1 cellular context compared by ENCODE assay signal in the genomic region with DNA sequence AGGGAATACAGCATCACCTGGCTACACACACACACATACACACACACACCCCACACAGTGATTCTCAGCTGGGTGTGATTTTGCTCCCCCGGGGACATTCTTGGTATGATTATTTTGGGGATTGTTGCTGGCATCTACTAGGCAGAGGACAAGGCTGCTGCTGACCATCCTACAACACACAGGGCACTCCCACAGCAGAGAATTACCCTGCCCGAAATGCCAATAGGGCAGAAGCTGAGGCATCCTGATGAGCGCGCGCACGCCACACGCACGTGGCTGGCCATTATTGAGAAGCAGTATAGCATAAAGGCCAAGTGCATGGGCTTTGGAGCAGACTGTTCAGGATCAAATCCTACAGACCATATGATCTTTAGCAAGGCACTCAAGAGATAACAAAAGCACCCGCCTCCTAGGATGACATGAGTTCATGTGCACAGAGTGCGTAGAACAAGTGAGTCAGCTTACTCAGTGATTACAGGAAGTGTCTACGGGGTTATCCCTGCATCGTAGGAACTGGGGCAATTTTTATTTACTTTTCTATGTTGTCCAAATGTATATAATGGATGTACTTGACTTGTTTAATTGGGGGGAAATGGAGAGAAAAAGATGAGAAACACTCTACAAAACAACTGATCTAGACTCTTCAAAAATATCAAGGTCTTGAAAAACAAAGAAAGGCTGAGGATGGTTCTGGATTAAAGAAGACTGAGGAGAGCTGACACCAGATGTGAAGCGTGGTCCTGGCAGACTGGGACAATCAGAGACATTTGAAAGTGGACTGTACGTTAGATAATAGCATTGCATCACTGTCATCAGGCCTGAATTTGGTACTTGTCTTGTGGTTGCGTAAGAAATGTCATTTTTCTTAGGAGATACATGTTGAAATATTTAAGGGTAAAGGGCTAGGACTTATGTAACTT.
A peak's percentile ranks its signal among the peaks of the same experiment; 100 is the strongest.
TF ChIP-seq lines count a peak whose summit lies in the region.

No MANE protein-coding gene starts in this region.

TF ChIP-seq in K562, 482 proteins besides CTCF, POLR2A, EP300 and RAD21 (continued from another document and continues in another):
- TF ChIP-seq, protein P1, sequence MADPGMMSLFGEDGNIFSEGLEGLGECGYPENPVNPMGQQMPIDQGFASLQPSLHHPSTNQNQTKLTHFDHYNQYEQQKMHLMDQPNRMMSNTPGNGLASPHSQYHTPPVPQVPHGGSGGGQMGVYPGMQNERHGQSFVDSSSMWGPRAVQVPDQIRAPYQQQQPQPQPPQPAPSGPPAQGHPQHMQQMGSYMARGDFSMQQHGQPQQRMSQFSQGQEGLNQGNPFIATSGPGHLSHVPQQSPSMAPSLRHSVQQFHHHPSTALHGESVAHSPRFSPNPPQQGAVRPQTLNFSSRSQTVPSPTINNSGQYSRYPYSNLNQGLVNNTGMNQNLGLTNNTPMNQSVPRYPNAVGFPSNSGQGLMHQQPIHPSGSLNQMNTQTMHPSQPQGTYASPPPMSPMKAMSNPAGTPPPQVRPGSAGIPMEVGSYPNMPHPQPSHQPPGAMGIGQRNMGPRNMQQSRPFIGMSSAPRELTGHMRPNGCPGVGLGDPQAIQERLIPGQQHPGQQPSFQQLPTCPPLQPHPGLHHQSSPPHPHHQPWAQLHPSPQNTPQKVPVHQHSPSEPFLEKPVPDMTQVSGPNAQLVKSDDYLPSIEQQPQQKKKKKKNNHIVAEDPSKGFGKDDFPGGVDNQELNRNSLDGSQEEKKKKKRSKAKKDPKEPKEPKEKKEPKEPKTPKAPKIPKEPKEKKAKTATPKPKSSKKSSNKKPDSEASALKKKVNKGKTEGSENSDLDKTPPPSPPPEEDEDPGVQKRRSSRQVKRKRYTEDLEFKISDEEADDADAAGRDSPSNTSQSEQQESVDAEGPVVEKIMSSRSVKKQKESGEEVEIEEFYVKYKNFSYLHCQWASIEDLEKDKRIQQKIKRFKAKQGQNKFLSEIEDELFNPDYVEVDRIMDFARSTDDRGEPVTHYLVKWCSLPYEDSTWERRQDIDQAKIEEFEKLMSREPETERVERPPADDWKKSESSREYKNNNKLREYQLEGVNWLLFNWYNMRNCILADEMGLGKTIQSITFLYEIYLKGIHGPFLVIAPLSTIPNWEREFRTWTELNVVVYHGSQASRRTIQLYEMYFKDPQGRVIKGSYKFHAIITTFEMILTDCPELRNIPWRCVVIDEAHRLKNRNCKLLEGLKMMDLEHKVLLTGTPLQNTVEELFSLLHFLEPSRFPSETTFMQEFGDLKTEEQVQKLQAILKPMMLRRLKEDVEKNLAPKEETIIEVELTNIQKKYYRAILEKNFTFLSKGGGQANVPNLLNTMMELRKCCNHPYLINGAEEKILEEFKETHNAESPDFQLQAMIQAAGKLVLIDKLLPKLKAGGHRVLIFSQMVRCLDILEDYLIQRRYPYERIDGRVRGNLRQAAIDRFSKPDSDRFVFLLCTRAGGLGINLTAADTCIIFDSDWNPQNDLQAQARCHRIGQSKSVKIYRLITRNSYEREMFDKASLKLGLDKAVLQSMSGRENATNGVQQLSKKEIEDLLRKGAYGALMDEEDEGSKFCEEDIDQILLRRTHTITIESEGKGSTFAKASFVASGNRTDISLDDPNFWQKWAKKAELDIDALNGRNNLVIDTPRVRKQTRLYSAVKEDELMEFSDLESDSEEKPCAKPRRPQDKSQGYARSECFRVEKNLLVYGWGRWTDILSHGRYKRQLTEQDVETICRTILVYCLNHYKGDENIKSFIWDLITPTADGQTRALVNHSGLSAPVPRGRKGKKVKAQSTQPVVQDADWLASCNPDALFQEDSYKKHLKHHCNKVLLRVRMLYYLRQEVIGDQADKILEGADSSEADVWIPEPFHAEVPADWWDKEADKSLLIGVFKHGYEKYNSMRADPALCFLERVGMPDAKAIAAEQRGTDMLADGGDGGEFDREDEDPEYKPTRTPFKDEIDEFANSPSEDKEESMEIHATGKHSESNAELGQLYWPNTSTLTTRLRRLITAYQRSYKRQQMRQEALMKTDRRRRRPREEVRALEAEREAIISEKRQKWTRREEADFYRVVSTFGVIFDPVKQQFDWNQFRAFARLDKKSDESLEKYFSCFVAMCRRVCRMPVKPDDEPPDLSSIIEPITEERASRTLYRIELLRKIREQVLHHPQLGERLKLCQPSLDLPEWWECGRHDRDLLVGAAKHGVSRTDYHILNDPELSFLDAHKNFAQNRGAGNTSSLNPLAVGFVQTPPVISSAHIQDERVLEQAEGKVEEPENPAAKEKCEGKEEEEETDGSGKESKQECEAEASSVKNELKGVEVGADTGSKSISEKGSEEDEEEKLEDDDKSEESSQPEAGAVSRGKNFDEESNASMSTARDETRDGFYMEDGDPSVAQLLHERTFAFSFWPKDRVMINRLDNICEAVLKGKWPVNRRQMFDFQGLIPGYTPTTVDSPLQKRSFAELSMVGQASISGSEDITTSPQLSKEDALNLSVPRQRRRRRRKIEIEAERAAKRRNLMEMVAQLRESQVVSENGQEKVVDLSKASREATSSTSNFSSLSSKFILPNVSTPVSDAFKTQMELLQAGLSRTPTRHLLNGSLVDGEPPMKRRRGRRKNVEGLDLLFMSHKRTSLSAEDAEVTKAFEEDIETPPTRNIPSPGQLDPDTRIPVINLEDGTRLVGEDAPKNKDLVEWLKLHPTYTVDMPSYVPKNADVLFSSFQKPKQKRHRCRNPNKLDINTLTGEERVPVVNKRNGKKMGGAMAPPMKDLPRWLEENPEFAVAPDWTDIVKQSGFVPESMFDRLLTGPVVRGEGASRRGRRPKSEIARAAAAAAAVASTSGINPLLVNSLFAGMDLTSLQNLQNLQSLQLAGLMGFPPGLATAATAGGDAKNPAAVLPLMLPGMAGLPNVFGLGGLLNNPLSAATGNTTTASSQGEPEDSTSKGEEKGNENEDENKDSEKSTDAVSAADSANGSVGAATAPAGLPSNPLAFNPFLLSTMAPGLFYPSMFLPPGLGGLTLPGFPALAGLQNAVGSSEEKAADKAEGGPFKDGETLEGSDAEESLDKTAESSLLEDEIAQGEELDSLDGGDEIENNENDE (IDR thresholded peaks at IDR 0.05; ENCODE audit: low read depth, low read length) = no peak
- no peak for TF ChIP-seq SETDB1 (IDR thresholded peaks at IDR 0.05; ENCODE audit: low read length)
- TF ChIP-seq ZNF717 (CRISPR knock-in tag; IDR thresholded peaks at IDR 0.05) = no peak
- peak; percentile 7; the same call in 1 of the 2 replicates for TF ChIP-seq GATAD2B (IDR thresholded peaks at IDR 0.05; ENCODE audit: borderline replicate concordance)
- peak; percentile 68; the same call in 1 of the 2 replicates for TF ChIP-seq POLR2AphosphoS5 (IDR thresholded peaks at IDR 0.05; ENCODE audit: control insufficient read depth, insufficient read depth, low read depth, low read length)
- TF ChIP-seq FOXA1 (IDR thresholded peaks at IDR 0.05; ENCODE audit: borderline replicate concordance) = no peak
- TF ChIP-seq EHMT2 (IDR thresholded peaks at IDR 0.05) = 0 out of 2 replicates have a peak, but pooled peaks have one; percentile 48
- no peak for TF ChIP-seq ETV6 (IDR thresholded peaks at IDR 0.05; ENCODE audit: borderline replicate concordance in 1 of 2, low read depth in 2 of 2, low read length in 1 of 2)
- no peak for TF ChIP-seq ETV6 (CRISPR knock-in tag; IDR thresholded peaks at IDR 0.05; ENCODE audit: borderline replicate concordance)
- TF ChIP-seq MTA3 (IDR thresholded peaks at IDR 0.05; ENCODE audit: borderline replicate concordance) = peak; percentile 76
- TF ChIP-seq ZNF143 (CRISPR knock-in tag; IDR thresholded peaks at IDR 0.05) = no peak
- no peak for TF ChIP-seq ZNF668 (CRISPR knock-in tag; IDR thresholded peaks at IDR 0.05)
- TF ChIP-seq, protein P2, sequence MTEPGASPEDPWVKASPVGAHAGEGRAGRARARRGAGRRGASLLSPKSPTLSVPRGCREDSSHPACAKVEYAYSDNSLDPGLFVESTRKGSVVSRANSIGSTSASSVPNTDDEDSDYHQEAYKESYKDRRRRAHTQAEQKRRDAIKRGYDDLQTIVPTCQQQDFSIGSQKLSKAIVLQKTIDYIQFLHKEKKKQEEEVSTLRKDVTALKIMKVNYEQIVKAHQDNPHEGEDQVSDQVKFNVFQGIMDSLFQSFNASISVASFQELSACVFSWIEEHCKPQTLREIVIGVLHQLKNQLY (CRISPR knock-in tag; conservative IDR thresholded peaks at IDR 0.05) = peak in 1 of 2 experiments; percentile 90; a peak in 1 of 4 replicates
- TF ChIP-seq, protein P3, sequence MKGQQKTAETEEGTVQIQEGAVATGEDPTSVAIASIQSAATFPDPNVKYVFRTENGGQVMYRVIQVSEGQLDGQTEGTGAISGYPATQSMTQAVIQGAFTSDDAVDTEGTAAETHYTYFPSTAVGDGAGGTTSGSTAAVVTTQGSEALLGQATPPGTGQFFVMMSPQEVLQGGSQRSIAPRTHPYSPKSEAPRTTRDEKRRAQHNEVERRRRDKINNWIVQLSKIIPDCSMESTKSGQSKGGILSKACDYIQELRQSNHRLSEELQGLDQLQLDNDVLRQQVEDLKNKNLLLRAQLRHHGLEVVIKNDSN (CRISPR knock-in tag; IDR thresholded peaks at IDR 0.05) = peak; percentile 65
- TF ChIP-seq, protein P4, sequence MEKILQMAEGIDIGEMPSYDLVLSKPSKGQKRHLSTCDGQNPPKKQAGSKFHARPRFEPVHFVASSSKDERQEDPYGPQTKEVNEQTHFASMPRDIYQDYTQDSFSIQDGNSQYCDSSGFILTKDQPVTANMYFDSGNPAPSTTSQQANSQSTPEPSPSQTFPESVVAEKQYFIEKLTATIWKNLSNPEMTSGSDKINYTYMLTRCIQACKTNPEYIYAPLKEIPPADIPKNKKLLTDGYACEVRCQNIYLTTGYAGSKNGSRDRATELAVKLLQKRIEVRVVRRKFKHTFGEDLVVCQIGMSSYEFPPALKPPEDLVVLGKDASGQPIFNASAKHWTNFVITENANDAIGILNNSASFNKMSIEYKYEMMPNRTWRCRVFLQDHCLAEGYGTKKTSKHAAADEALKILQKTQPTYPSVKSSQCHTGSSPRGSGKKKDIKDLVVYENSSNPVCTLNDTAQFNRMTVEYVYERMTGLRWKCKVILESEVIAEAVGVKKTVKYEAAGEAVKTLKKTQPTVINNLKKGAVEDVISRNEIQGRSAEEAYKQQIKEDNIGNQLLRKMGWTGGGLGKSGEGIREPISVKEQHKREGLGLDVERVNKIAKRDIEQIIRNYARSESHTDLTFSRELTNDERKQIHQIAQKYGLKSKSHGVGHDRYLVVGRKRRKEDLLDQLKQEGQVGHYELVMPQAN (IDR thresholded peaks at IDR 0.05; ENCODE audit: borderline replicate concordance) = peak; percentile 25; the same call in 1 of the 2 replicates
- TF ChIP-seq TEAD2 (tag; IDR thresholded peaks at IDR 0.05) = no peak
- peak in 1 of 2 experiments; percentile 72; a peak in 2 of 4 replicates for TF ChIP-seq TBL1XR1 (IDR thresholded peaks at IDR 0.05; ENCODE audit: low read length in 2 of 2)
- TF ChIP-seq, protein P5, sequence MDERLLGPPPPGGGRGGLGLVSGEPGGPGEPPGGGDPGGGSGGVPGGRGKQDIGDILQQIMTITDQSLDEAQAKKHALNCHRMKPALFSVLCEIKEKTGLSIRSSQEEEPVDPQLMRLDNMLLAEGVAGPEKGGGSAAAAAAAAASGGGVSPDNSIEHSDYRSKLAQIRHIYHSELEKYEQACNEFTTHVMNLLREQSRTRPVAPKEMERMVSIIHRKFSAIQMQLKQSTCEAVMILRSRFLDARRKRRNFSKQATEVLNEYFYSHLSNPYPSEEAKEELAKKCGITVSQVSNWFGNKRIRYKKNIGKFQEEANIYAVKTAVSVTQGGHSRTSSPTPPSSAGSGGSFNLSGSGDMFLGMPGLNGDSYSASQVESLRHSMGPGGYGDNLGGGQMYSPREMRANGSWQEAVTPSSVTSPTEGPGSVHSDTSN (CRISPR knock-in tag; IDR thresholded peaks at IDR 0.05; ENCODE audit: low read depth) = no peak
- TF ChIP-seq, protein P5 (tag; conservative IDR thresholded peaks at IDR 0.05; ENCODE audit: low read depth) = peak; percentile 84
- TF ChIP-seq MTA2 (IDR thresholded peaks at IDR 0.05; ENCODE audit: low read depth) = peak; percentile 55; the same call in 1 of the 2 replicates
- TF ChIP-seq MAFF (IDR thresholded peaks at IDR 0.05; ENCODE audit: low read length) = peak; percentile 65; the same call in 1 of the 2 replicates
- TF ChIP-seq SMARCE1 (IDR thresholded peaks at IDR 0.05) = peak; percentile 64; the same call in 1 of the 2 replicates
- TF ChIP-seq TAF1 (IDR thresholded peaks at IDR 0.05; ENCODE audit: control insufficient read depth, extremely low read depth, insufficient read depth, low read length, severe bottlenecking) = peak; percentile 39
- TF ChIP-seq, protein P6, sequence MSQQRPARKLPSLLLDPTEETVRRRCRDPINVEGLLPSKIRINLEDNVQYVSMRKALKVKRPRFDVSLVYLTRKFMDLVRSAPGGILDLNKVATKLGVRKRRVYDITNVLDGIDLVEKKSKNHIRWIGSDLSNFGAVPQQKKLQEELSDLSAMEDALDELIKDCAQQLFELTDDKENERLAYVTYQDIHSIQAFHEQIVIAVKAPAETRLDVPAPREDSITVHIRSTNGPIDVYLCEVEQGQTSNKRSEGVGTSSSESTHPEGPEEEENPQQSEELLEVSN (IDR thresholded peaks at IDR 0.05; ENCODE audit: borderline replicate concordance in 1 of 2, extremely low read depth in 1 of 2, insufficient read depth in 1 of 2, insufficient read length in 1 of 2, low read depth in 1 of 2, low read length in 1 of 2, poor library complexity in 1 of 2, severe bottlenecking in 1 of 2) = peak; percentile 68 to 81
- TF ChIP-seq, protein P7, sequence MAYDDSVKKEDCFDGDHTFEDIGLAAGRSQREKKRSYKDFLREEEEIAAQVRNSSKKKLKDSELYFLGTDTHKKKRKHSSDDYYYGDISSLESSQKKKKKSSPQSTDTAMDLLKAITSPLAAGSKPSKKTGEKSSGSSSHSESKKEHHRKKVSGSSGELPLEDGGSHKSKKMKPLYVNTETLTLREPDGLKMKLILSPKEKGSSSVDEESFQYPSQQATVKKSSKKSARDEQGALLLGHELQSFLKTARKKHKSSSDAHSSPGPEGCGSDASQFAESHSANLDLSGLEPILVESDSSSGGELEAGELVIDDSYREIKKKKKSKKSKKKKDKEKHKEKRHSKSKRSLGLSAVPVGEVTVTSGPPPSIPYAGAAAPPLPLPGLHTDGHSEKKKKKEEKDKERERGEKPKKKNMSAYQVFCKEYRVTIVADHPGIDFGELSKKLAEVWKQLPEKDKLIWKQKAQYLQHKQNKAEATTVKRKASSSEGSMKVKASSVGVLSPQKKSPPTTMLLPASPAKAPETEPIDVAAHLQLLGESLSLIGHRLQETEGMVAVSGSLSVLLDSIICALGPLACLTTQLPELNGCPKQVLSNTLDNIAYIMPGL (CRISPR knock-in tag; IDR thresholded peaks at IDR 0.05) = peak; percentile 66; the same call in 1 of the 2 replicates
